In genomic region chr15:30626632-30627031, GRCh38 we compare ENCODE assay signal across 8 cellular contexts. TPM values are rescaled to one million over a fixed set of nuclear protein-coding genes. Genes with fewer than 3 reads are reported as not detected.
DNase-seq lines count a peak whose midpoint lies in the region; ATAC-seq, FAIRE-seq and TF ChIP-seq lines count a peak whose summit lies in the region.
"Not testable (repeated sequence)": the region's sequence is repeated elsewhere in the genome, so short reads cannot be mapped to it uniquely, and the experiment has no call there.

No MANE protein-coding gene starts in this region.

- peaks cover 15% of the 10 kb centered on the region for H3K4me1 Mint-ChIP-seq in T-helper 17 cell

- ATAC-seq in A549 (peak; percentile 26 to 39), GM18505 (IDR thresholded peaks at IDR 0.05; ENCODE audit: unreplicated experiment) (peak; percentile 4), IMR-90 (ENCODE audit: low read depth) (peak; percentile 2; the same call in 1 of the 2 replicates)
- not testable (repeated sequence) for ATAC-seq in T-helper 17 cell

- not testable (repeated sequence) for FAIRE-seq in A549 (lab: Jason Lieb, UNC)

- H4K8ac ChIP-seq in IMR-90 (ENCODE audit: low read depth in 2 of 2, low read length in 2 of 2), result 0 out of 4 replicates have a peak overlapping the region, but pooled peaks of 1 of the 2 experiments have one; percentile 67
- not testable (repeated sequence) for H4K8ac ChIP-seq in mesenchymal stem cell (ENCODE audit: low read length)

- H3K4me2 ChIP-seq in A549 (peak overlapping the region; percentile 93), IMR-90 (ENCODE audit: low read depth, low read length) (peak overlapping the region; percentile 97), fibroblast of lung (ENCODE audit: extremely low read depth, insufficient read depth, low read length) (peak overlapping the region; percentile 25), mesenchymal stem cell (ENCODE audit: low read length, poor library complexity, severe bottlenecking) (peak overlapping the region; percentile 58)

- not testable (repeated sequence) for H3K36me3 ChIP-seq in IMR-90 (ENCODE audit: control insufficient read depth, insufficient read depth, low read length); fibroblast of lung (ENCODE audit: control insufficient read depth, insufficient read depth, low read length); mesenchymal stem cell (ENCODE audit: control insufficient read depth in 1 of 2, insufficient read depth in 2 of 2, low read depth in 1 of 2, low read length in 2 of 2); sigmoid colon

- H3K9me3 ChIP-seq in A549; IMR-90 (ENCODE audit: control insufficient read depth, insufficient read depth, low read length); T-helper 17 cell (ENCODE audit: control insufficient read depth, low read length, poor library complexity, severe bottlenecking); fibroblast of lung (ENCODE audit: control insufficient read depth, insufficient read depth, low read depth, low read length); mesenchymal stem cell (ENCODE audit: control insufficient read depth, low read length); sigmoid colon: not testable (repeated sequence)

- peak overlapping the region; percentile 99 for H3K4me3 Mint-ChIP-seq in T-helper 17 cell

- TF ChIP-seq EP300 in A549 (IDR thresholded peaks at IDR 0.05); sigmoid colon (IDR thresholded peaks at IDR 0.05): not testable (repeated sequence)

- H3K23ac ChIP-seq in IMR-90 (ENCODE audit: low read depth, low read length), result peak overlapping the region; percentile 97
- not testable (repeated sequence) for H3K23ac ChIP-seq in mesenchymal stem cell (ENCODE audit: low read length in 2 of 2)

- H3K79me2 ChIP-seq in fibroblast of lung (ENCODE audit: control insufficient read depth, insufficient read depth, low read length), result peaks cover 40% of the 10 kb centered on the region

- POLR2A ChIA-PET in A549 (lab: Yijun Ruan, JAX), result interaction anchor here (0.5 kb wide), 1 partner anchor 870 kb away, joined by 3 read pairs; no protein-coding TSS in a partner anchor
- POLR2A ChIA-PET in IMR-90 (lab: Charles Lee; ENCODE audit: unreplicated experiment), result not testable (repeated sequence)

- BruUV-seq in IMR-90 (replicated peaks; lab: Mats Ljungman, UMichigan), result not testable (repeated sequence)

- H3K9me1 ChIP-seq in IMR-90 (ENCODE audit: insufficient read depth, low read length), result not testable (repeated sequence)

- H2AK5ac ChIP-seq in IMR-90 (ENCODE audit: low read depth, low read length), result 0 out of 2 replicates have a peak overlapping the region, but pooled peaks have one; percentile 50
- not testable (repeated sequence) for H2AK5ac ChIP-seq in mesenchymal stem cell (ENCODE audit: low read length, severe bottlenecking)

- H3K9ac ChIP-seq in IMR-90 (ENCODE audit: low read depth, low read length), result peak overlapping the region; percentile 92
- not testable (repeated sequence) for H3K9ac ChIP-seq in fibroblast of lung (ENCODE audit: insufficient read depth, low read length)
- H3K9ac ChIP-seq in mesenchymal stem cell (ENCODE audit: low read length), result peak overlapping the region; percentile 93

- not testable (repeated sequence) for H3K27me3 Mint-ChIP-seq in T-helper 17 cell

- not testable (repeated sequence) for H2BK120ac ChIP-seq in IMR-90 (ENCODE audit: low read depth, low read length); mesenchymal stem cell (ENCODE audit: low read depth, low read length)

- H3K36me3 Mint-ChIP-seq in T-helper 17 cell (ENCODE audit: low read depth), result not testable (repeated sequence)

- peak overlapping the region; percentile 70 for H2AFZ ChIP-seq in IMR-90 (replicated peaks; ENCODE audit: low read length, poor library complexity)
- not testable (repeated sequence) for H2AFZ ChIP-seq in fibroblast of lung (ENCODE audit: low read length); mesenchymal stem cell (ENCODE audit: low read depth, low read length)

- under 1% methylated on average over 20 of the region's 20 CpGs for WGBS in A549 (ENCODE audit: missing lambda C conversion rate)
- WGBS in IMR-90 (ENCODE audit: extremely low coverage in 2 of 2, insufficient read length in 1 of 2), 2 experiments, result no CpG with 5 or more reads among the region's 20 CpGs
- 0% methylated on average over 5 of the region's 20 CpGs for WGBS in mesenchymal stem cell
- WGBS in sigmoid colon, 2 donors, result 0 to 1% methylated on average over 14 of the region's 20 CpGs

- peak overlapping the region; percentile 88 to 99 for H3K27ac ChIP-seq in A549
- peak overlapping the region; percentile 69 for H3K27ac ChIP-seq in IMR-90 (ENCODE audit: insufficient read depth, low read length)
- peak overlapping the region; percentile 81 for H3K27ac ChIP-seq in fibroblast of lung (ENCODE audit: insufficient read depth, low read length)
- not testable (repeated sequence) for H3K27ac ChIP-seq in mesenchymal stem cell (ENCODE audit: low read length, poor library complexity, severe bottlenecking)
- H3K27ac ChIP-seq in sigmoid colon, result peak overlapping the region in 1 of 4 donors; percentile 86

- not testable (repeated sequence) for H3K27me3 ChIP-seq in IMR-90 (ENCODE audit: control insufficient read depth, insufficient read depth, low read length); fibroblast of lung (ENCODE audit: control insufficient read depth, insufficient read depth, low read length); mesenchymal stem cell (ENCODE audit: control insufficient read depth in 1 of 2, insufficient read depth in 1 of 2, low read length in 2 of 2); sigmoid colon

- peaks cover 18% of the 10 kb centered on the region; the same call in 2 of the 3 replicates for H3K4me1 ChIP-seq in A549
- H3K4me1 ChIP-seq in IMR-90 (ENCODE audit: control insufficient read depth, insufficient read depth, low read length); fibroblast of lung (ENCODE audit: control insufficient read depth, extremely low read depth, insufficient read depth, low read length); mesenchymal stem cell (ENCODE audit: control insufficient read depth, insufficient read depth, low read depth, low read length); sigmoid colon: not testable (repeated sequence)

- CTCF ChIA-PET in A549 (lab: Yijun Ruan, JAX); IMR-90 (lab: Yijun Ruan, JAX): not testable (repeated sequence)

- H3K4me3 ChIP-seq in A549, result peak overlapping the region; percentile 65
- peak overlapping the region; percentile 50 for H3K4me3 ChIP-seq in IMR-90 (ENCODE audit: insufficient read depth, low read depth, low read length)
- H3K4me3 ChIP-seq in astrocyte of the cerebellum (ENCODE audit: low read depth, low read length), result peak overlapping the region; percentile 60
- peak overlapping the region; percentile 64 to 86 (median 74) for H3K4me3 ChIP-seq in fibroblast of lung (replicated peaks in 1 of 4; ENCODE audit: control extremely low read depth in 1 of 4, insufficient read depth in 1 of 4, low read depth in 3 of 4, low read length in 4 of 4)
- peak overlapping the region in 1 of 2 experiments; percentile 81 for H3K4me3 ChIP-seq in mesenchymal stem cell (ENCODE audit: insufficient read depth in 1 of 2, low read depth in 1 of 2, low read length in 2 of 2)
- H3K4me3 ChIP-seq in sigmoid colon, result peak overlapping the region in 3 of 4 donors; percentile 45 to 58 (median 55)

- not testable (repeated sequence) for H3K14ac ChIP-seq in IMR-90 (replicated peaks; ENCODE audit: low read depth, low read length); mesenchymal stem cell (ENCODE audit: low read length in 2 of 2)

- in situ Hi-C loops in IMR-90 (cut with MboI; ENCODE audit: low sequenced_read_pairs); astrocyte of the cerebellum (cut with HindIII; ENCODE audit: low sequenced_read_pairs): not testable (repeated sequence)

- not testable (repeated sequence) for H2BK12ac ChIP-seq in mesenchymal stem cell (ENCODE audit: low read length in 2 of 2)

- H2AK9ac ChIP-seq in IMR-90 (replicated peaks; ENCODE audit: low read depth, low read length, poor library complexity), result not testable (repeated sequence)

- not testable (repeated sequence) for H4K91ac ChIP-seq in IMR-90 (ENCODE audit: insufficient read depth, low read depth, low read length); mesenchymal stem cell (ENCODE audit: low read length)

- dilution Hi-C loops in IMR-90 (cut with HindIII; ENCODE audit: low sequenced_read_pairs, unreplicated experiment), result not testable (repeated sequence)

- not testable (repeated sequence) for H3K79me1 ChIP-seq in IMR-90 (ENCODE audit: low read depth in 1 of 2, low read length in 2 of 2); mesenchymal stem cell (replicated peaks; ENCODE audit: low read length, poor library complexity, severe bottlenecking)

- not testable (repeated sequence) for H3K18ac ChIP-seq in IMR-90 (ENCODE audit: low read depth, low read length); mesenchymal stem cell (ENCODE audit: low read depth in 1 of 2, low read length in 2 of 2)

- not testable (repeated sequence) for TF ChIP-seq CTCF in A549 (IDR thresholded peaks at IDR 0.05); IMR-90 (conservative IDR thresholded peaks at IDR 0.05; ENCODE audit: low read depth, low read length); astrocyte of the cerebellum (IDR thresholded peaks at IDR 0.05; ENCODE audit: low read depth, low read length, missing control alignments); fibroblast of lung (conservative IDR thresholded peaks at IDR 0.05 in 1 of 2, IDR thresholded peaks at IDR 0.05 in 1 of 2; ENCODE audit: low read depth in 1 of 2, low read length in 2 of 2); sigmoid colon (IDR thresholded peaks at IDR 0.05)

- peak overlapping the region; percentile 94 for H3K4ac ChIP-seq in IMR-90 (ENCODE audit: low read depth, low read length)
- H3K4ac ChIP-seq in mesenchymal stem cell (ENCODE audit: low read depth in 1 of 2, low read length in 2 of 2), result not testable (repeated sequence)

- DNase-seq in A549 (ENCODE audit: low read depth in 1 of 2, low spot score in 1 of 2); IMR-90; T-helper 17 cell; astrocyte of the cerebellum (ENCODE audit: low read depth); fibroblast of lung (ENCODE audit: low read depth in 2 of 2); mesenchymal stem cell; sigmoid colon: not testable (repeated sequence)

- peak overlapping the region; percentile 62 for H2BK5ac ChIP-seq in IMR-90 (ENCODE audit: low read depth, low read length, poor library complexity, severe bottlenecking)
- not testable (repeated sequence) for H2BK5ac ChIP-seq in mesenchymal stem cell (ENCODE audit: low read depth, low read length, poor library complexity, severe bottlenecking)

- TF ChIP-seq RAD21 in A549 (conservative IDR thresholded peaks at IDR 0.05 in 1 of 2, IDR thresholded peaks at IDR 0.05 in 1 of 2); IMR-90 (IDR thresholded peaks at IDR 0.05; ENCODE audit: low read length): not testable (repeated sequence)

- not testable (repeated sequence) for H2BK15ac ChIP-seq in IMR-90 (ENCODE audit: low read depth, low read length); mesenchymal stem cell (ENCODE audit: low read depth, poor library complexity, severe bottlenecking)

- intact Hi-C loops in IMR-90 (cut with micrococcal nuclease); sigmoid colon (cut with DNase I): not testable (repeated sequence)

- H3K27ac Mint-ChIP-seq in T-helper 17 cell, result peak overlapping the region; percentile 97

- not testable (repeated sequence) for H4K5ac ChIP-seq in IMR-90 (ENCODE audit: low read depth, low read length)

- TF ChIP-seq POLR2A in A549 (IDR thresholded peaks at IDR 0.05; ENCODE audit: low read length); GM18505 (IDR thresholded peaks at IDR 0.05; ENCODE audit: borderline replicate concordance, extremely low read depth, insufficient read depth, insufficient read length); IMR-90 (IDR thresholded peaks at IDR 0.05; ENCODE audit: low read depth, low read length); sigmoid colon (IDR thresholded peaks at IDR 0.05): not testable (repeated sequence)

- H2BK20ac ChIP-seq in IMR-90 (ENCODE audit: low read depth, low read length), result not testable (repeated sequence)

- H3K56ac ChIP-seq in IMR-90 (ENCODE audit: extremely low read depth, insufficient read depth, low read length), result not testable (repeated sequence)

- not testable (repeated sequence) for H4K20me1 ChIP-seq in IMR-90 (ENCODE audit: insufficient read depth, low read length); fibroblast of lung (ENCODE audit: control insufficient read depth, extremely low read depth, insufficient read depth, low read length)

RNA-seq across cellular contexts. Expression of gene GOLGA8H, which starts 22.8 kb away (rescaled TPM):
- polyA plus RNA-seq in A549 (2011; rRNA removed) (1.6 and 2.2 TPM in 2 replicates), A549 (2017; fragmentation: RNase III; extraction: RNeasy Plus Mini Kit Qiagen cat#74134 plus additional on column Dnase treatment) (2.2 to 2.5 TPM (median 2.3 TPM) in 3 replicates), IMR-90 (2012; rRNA removed) (not detected in 2 replicates), fibroblast of lung (0.05 and 0.18 TPM in 2 replicates), sigmoid colon (under 1 TPM in 1 of 3 donors, not detected in 2; 0.36 TPM)
- 1.00 and 1.1 TPM in 2 replicates for polyA plus RNA-seq in A549 (2012; cell fraction: cytosol; rRNA removed)
- 2.5 and 2.9 TPM in 2 replicates for polyA plus RNA-seq in A549 (2012; cell fraction: nucleus; rRNA removed)
- 0.54 and 1.1 TPM in 2 replicates for polyA minus RNA-seq in A549 (2011; rRNA and poly(A)+ RNA removed)
- total RNA-seq in IMR-90 (2012; rRNA removed) (not detected in 2 replicates), T-helper 17 cell (under 1 TPM in 1 of 2 donors, not detected in 1; 0.42 TPM), fibroblast of lung (under 0.01 and 0.50 TPM in 2 replicates), sigmoid colon (under 1 TPM in 1 of 4 donors, not detected in 3; 0.33 TPM)
- not detected in 2 replicates for polyA plus RNA-seq in IMR-90 (2012; cell fraction: cytosol; rRNA removed)
- polyA plus RNA-seq in IMR-90 (2012; cell fraction: nucleus; rRNA removed; ENCODE audit: low replicate concordance), result 0.04 and 0.17 TPM in 2 replicates
- polyA plus RNA-seq in fibroblast of lung (2012), result not detected in 2 replicates
- not detected in 2 replicates for polyA minus RNA-seq in fibroblast of lung (ENCODE audit: low replicate concordance)
- polyA plus RNA-seq in mesenchymal stem cell (2013, experiment 1 of 2), result 0.08 TPM
- 0.10 TPM for polyA plus RNA-seq in mesenchymal stem cell (2013, experiment 2 of 2)

Comparison
In these comparisons a context has a peak if more than half of its experiments do, and no peak if none do; other contexts are left out.
1. H3K4me2 ChIP-seq: peak in every context shown above with its lines; median percentile 97 in IMR-90; 93 in A549; 58 in mesenchymal stem cell; 25 in fibroblast of lung.